Comparison of ENCODE assay signal across 8 cellular contexts in genomic region chr6:16704706-16705402, GRCh38. TPM values are rescaled to one million over a fixed set of nuclear protein-coding genes. Genes with fewer than 3 reads are reported as not detected.
DNase-seq lines count a peak whose midpoint lies in the region; ATAC-seq and TF ChIP-seq lines count a peak whose summit lies in the region.

No MANE protein-coding gene starts in this region.

- POLR2A ChIA-PET in AG04449 (lab: Yijun Ruan, JAX) = no interaction called here

- no peak for TF ChIP-seq CTCF in AG04449 (IDR thresholded peaks at IDR 0.05; ENCODE audit: insufficient read depth, low read length, missing control alignments)
- no peak for TF ChIP-seq CTCF in mucosa of descending colon (IDR thresholded peaks at IDR 0.05)

- ATAC-seq in HG03108 (IDR thresholded peaks at IDR 0.05; ENCODE audit: unreplicated experiment) = peak; percentile 37
- peak; percentile 45 for ATAC-seq in mucosa of descending colon

- no peaks in the 10 kb centered on the region for H3K36me3 ChIP-seq in mucosa of descending colon (ENCODE audit: low read depth)

- CTCF ChIA-PET in AG04449 (lab: Yijun Ruan, JAX) = no interaction called here

- H3K4me3 Mint-ChIP-seq in activated naive CD8-positive, alpha-beta T cell treated with anti-CD3 and anti-CD28 coated beads for 36 hours = peak overlapping the region; percentile 66

- H3K4me1 ChIP-seq in mucosa of descending colon (ENCODE audit: low read depth) = peaks cover 2% of the 10 kb centered on the region

- H3K4me3 ChIP-seq in AG04449 (ENCODE audit: low read depth, low read length) (peak overlapping the region; percentile 34; the same call in 1 of the 2 replicates), mucosa of descending colon (no peak overlapping the region)

- H3K9me3 ChIP-seq in mucosa of descending colon = no peaks in the 10 kb centered on the region

- H3K36me3 Mint-ChIP-seq in activated naive CD8-positive, alpha-beta T cell treated with anti-CD3 and anti-CD28 coated beads for 36 hours = peaks cover 29% of the 10 kb centered on the region

- H3K27ac Mint-ChIP-seq in activated naive CD8-positive, alpha-beta T cell treated with anti-CD3 and anti-CD28 coated beads for 36 hours = peak overlapping the region; percentile 62

- intact Hi-C loops in mucosa of descending colon (cut with DNase I, micrococcal nuclease) = no loop called here

- no peaks in the 10 kb centered on the region for H3K27me3 Mint-ChIP-seq in activated naive CD8-positive, alpha-beta T cell treated with anti-CD3 and anti-CD28 coated beads for 36 hours

- DNase-seq in AG04449 (ENCODE audit: low read depth, low spot score) (no peak), mucosa of descending colon (no peak), activated gamma-delta T cell treated with Interleukin-2 at 50 U/mL for 16 hours (no peak), foreskin melanocyte (no peak), occipital lobe (lab: John Stamatoyannopoulos, UW) (no peak), amygdala (lab: John Stamatoyannopoulos, UW) (no peak)
- DNase-seq in activated naive CD8-positive, alpha-beta T cell treated with anti-CD3 and anti-CD28 coated beads for 36 hours = peak; percentile 54

- peaks cover 3% of the 10 kb centered on the region for H3K9me3 Mint-ChIP-seq in activated naive CD8-positive, alpha-beta T cell treated with anti-CD3 and anti-CD28 coated beads for 36 hours

- peaks cover 54% of the 10 kb centered on the region for H3K4me1 Mint-ChIP-seq in activated naive CD8-positive, alpha-beta T cell treated with anti-CD3 and anti-CD28 coated beads for 36 hours

RNA-seq across cellular contexts. Expression of gene ATXN1, which starts 56.4 kb away (rescaled TPM):
- total RNA-seq in activated naive CD8-positive, alpha-beta T cell treated with anti-CD3 and anti-CD28 coated beads for 36 hours = 10 to 100 TPM; 27.8 to 32.8 TPM
- total RNA-seq in mucosa of descending colon = 10 to 100 TPM; 30.4 to 87.3 (median 50.1) TPM
- 102 TPM for total RNA-seq in occipital lobe
